21 cellular contexts compared by ENCODE assay signal in the genomic region with DNA sequence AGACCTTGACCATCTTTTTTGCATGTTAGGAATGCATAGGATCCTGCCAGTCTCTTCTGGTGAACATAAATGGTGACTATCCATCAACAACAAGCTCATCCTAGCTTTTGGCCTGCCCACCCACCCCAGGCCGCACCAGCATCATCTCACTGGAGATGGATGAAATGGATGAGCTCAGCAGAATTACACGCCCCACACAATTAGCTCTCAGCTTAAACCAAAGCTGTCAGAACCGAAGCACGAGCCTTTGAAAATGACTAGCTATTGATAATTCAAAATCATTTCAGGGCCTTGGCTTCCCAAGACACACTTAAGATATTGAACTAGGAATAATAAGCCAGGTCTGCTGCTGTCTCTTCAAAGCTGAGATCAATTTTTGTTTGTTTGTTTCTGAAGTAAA.
"Had no signal": no experiment of that assay in that cellular context is flagged by ENCODE, and none has a peak within 500 bp of the region (broad histone marks: within the 10 kb centered on the region; RNA-seq: fewer than 3 reads in every experiment).

No MANE protein-coding gene starts in this region.

- DNase-seq: KBM-7; MV-4-11; NCI-H1048; NCI-H1105; NCI-H1694 treated with DMSO at 0.1 percent for 48 hours; NCI-H1930; NCI-H2081; NCI-H2107; NCI-H345; NCI-H446 treated with DMSO at 0.1 percent for 48 hours; NCI-H510A treated with DMSO at 0.1 percent for 48 hours; NCI-H526; NCI-H82; NK-92 treated with Interleukin-12 subunit alpha and Interleukin-12 subunit beta, amount 100 ng/mL, for 24 hours; PC-3; SHP77; SK-N-SH; SW 1271; T-cell had no signal

- H3K9me3 ChIP-seq: SK-N-SH had no signal

- H3K27ac ChIP-seq: RWPE1 had no signal

- H3K4me2 ChIP-seq: SK-N-SH had no signal

- H3K9ac ChIP-seq: SK-N-SH had no signal

- ATAC-seq: Panc1, PC-3, T-cell had no signal
